In the genomic region with DNA sequence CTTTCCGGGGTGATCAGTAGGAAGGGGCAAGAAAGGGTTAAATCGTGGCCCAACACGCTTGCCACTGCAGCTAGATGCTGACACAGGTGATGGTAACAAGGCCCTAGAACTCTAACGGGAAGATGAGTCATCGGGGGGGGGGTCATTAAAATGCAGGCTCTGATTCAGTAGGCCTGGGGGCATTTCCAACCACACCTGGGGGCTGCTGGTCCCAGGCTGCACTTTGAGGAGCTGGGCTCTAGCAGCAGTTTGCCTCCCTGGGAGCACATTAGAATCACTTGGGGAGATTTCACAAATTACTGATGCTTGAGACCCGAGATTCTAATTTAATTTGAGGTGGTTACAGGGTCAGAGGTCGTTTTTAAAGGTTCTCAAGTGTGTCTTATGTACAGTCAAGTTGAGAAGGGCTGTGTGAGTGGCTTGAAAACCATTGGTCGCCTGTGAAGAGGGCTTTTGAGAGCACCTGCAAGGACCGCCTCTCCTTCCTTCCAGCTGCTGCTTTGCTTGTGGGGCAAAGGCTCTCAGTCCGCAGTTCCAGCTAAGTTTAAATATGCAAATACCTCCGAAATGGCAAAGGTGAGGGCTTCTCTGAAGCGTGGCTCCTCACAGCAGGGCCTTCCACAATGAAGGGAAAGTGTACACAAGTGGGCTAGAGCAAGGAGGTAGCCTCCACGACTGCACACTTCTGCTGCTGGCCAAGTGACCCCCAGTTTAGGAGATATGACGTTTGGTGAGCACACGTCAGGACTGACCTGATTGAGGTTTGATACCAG, we compare ENCODE assay signal across 8 cellular contexts.
DNase-seq lines count a peak whose midpoint lies in the region; ATAC-seq and TF ChIP-seq lines count a peak whose summit lies in the region.

No MANE protein-coding gene starts in this region.

- H3K27me3 ChIP-seq in foreskin keratinocyte, result peaks cover 10% of the 10 kb centered on the region

- no peaks in the 10 kb centered on the region for H3K4me1 ChIP-seq in foreskin keratinocyte

- H3K27ac ChIP-seq in foreskin keratinocyte, result no peak overlapping the region

- TF ChIP-seq CTCF in foreskin keratinocyte (conservative IDR thresholded peaks at IDR 0.05), result no peak

- ATAC-seq in GM18499 (IDR thresholded peaks at IDR 0.05; ENCODE audit: insufficient read depth, unreplicated experiment) (peak; percentile 84), GM21619 (IDR thresholded peaks at IDR 0.05; ENCODE audit: unreplicated experiment) (peak; percentile 90), HG03565 (IDR thresholded peaks at IDR 0.05; ENCODE audit: unreplicated experiment) (peak; percentile 53), foreskin keratinocyte (peak; percentile 63)

- DNase-seq in foreskin keratinocyte (peak in 1 of 2 donors; percentile 66), LoVo (ENCODE audit: low spot score) (no peak), T-helper 1 cell (no peak), mucosa of gallbladder (ENCODE audit: low spot score) (no peak)
- DNase-seq in activated CD4-positive, CD25-positive, alpha-beta regulatory T cell treated with anti-CD3 and anti-CD28 coated beads, Interleukin-2, amount 50 U/mL, for 72 hours, result no peak
